24 cellular contexts compared by ENCODE assay signal in the genomic region with DNA sequence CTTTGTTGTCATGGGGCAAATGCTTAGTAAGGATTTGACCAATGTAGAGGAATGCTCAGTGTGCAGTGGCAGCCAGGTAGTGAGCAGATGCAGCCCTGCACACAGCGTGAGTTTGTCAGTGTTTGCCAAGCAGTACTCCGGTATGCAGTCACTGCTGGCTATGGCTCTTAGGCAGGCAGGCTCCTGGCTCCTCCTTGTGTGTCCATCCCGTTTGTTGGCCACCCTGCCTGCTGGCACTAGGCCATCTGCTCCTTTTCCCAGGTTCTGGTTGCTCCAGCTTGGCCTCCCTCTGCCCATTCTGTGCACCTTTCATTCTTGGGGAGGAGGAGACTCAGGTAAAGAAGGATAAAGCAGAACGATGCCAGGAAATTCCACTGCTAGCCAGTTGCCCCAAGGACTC.
DNase-seq lines count a peak whose midpoint lies in the region; ATAC-seq, FAIRE-seq and TF ChIP-seq lines count a peak whose summit lies in the region.
"Had no signal": no experiment of that assay in that cellular context is flagged by ENCODE, and none has a peak within 500 bp of the region (broad histone marks: within the 10 kb centered on the region; RNA-seq: fewer than 3 reads in every experiment).

No MANE protein-coding gene starts in this region.

- peaks cover 0 to 1% (median 0%) of the 10 kb centered on the region in 3 donors for H3K27me3 Mint-ChIP-seq in CD14-positive monocyte (ENCODE audit: low read depth in 3 of 3)
- H3K27me3 Mint-ChIP-seq: CD4-positive, alpha-beta memory T cell had no signal

- H3K4me1 ChIP-seq in prostate gland (replicated peaks): no peaks in the 10 kb centered on the region
- peaks cover 3 to 10% of the 10 kb centered on the region in 2 donors for H3K4me1 ChIP-seq in kidney (ENCODE audit: control insufficient read depth in 1 of 2, insufficient read depth in 1 of 2, low read depth in 1 of 2, low read length in 2 of 2)
- H3K4me1 ChIP-seq: A549; BE2C; BLaER1 treated with 17β-estradiol and CSF1 and Interleukin-3, amounts not matched to agents 10 nM and 100 nM; HAP-1 had no signal

- 40% methylated on average over 3 of the region's 4 CpGs for WGBS in prostate gland

- ATAC-seq in HG03521 (IDR thresholded peaks at IDR 0.05; ENCODE audit: unreplicated experiment) (no peak), GM18907 (IDR thresholded peaks at IDR 0.05; ENCODE audit: unreplicated experiment) (no peak)
- ATAC-seq: A549, GM23338 had no signal

- peak; percentile 53 for DNase-seq in LNCaP clone FGC (ENCODE audit: low read depth)
- DNase-seq in cerebellum (ENCODE audit: low spot score): peak; percentile 20
- peak; percentile 20 for DNase-seq in prostate gland (ENCODE audit: low spot score)
- no peak for DNase-seq in kidney
- DNase-seq in CD14-positive monocyte (ENCODE audit: low spot score): no peak
- DNase-seq: 8988T; ACHN; AML-193; BE2C; Calu3; CD4-positive, alpha-beta memory T cell; COR-L47; DMS53; DMS79 treated with DMSO at 0.1 percent for 48 hours; HFFc6 had no signal

- H3K36me3 Mint-ChIP-seq in CD14-positive monocyte: no peaks in the 10 kb centered on the region
- H3K36me3 Mint-ChIP-seq: CD4-positive, alpha-beta memory T cell had no signal

- H3K4me3 Mint-ChIP-seq in CD14-positive monocyte: no peak overlapping the region
- H3K4me3 Mint-ChIP-seq: CD4-positive, alpha-beta memory T cell; GM23338; HFFc6 had no signal

- no peak overlapping the region for H3K27ac ChIP-seq in prostate gland
- H3K27ac ChIP-seq in kidney (ENCODE audit: low read depth in 2 of 2, low read length in 2 of 2): no peak overlapping the region
- H3K27ac ChIP-seq: A549; BLaER1 treated with 17β-estradiol and CSF1 and Interleukin-3, amounts not matched to agents 10 nM and 100 nM had no signal

- no peaks in the 10 kb centered on the region for H3K27me3 ChIP-seq in prostate gland (replicated peaks; ENCODE audit: insufficient read depth)
- H3K27me3 ChIP-seq: BE2C; BLaER1 treated with 17β-estradiol and CSF1 and Interleukin-3, amounts not matched to agents 10 nM and 100 nM had no signal

- intact Hi-C loops in prostate gland (cut with DNase I) (no loop called here), kidney (cut with DNase I) (no loop called here), CD14-positive monocyte (cut with micrococcal nuclease) (no loop called here)

- FAIRE-seq in kidney (lab: Jason Lieb, UNC): no peak
- FAIRE-seq: A549, G401.6, GM12892, H54 had no signal

- H3K9me3 Mint-ChIP-seq in CD14-positive monocyte: no peaks in the 10 kb centered on the region
- H3K9me3 Mint-ChIP-seq: CD4-positive, alpha-beta memory T cell; GM23338; HFFc6 had no signal

- TF ChIP-seq CTCF in LNCaP clone FGC (IDR thresholded peaks at IDR 0.05; ENCODE audit: control insufficient read depth, extremely low read depth, insufficient read depth) (no peak), prostate gland (IDR thresholded peaks at IDR 0.05) (no peak), kidney (IDR thresholded peaks at IDR 0.05; ENCODE audit: borderline replicate concordance, extremely low read depth, insufficient read depth) (no peak), CD14-positive monocyte (IDR thresholded peaks at IDR 0.05) (no peak)

- H3K9me3 ChIP-seq in prostate gland: no peaks in the 10 kb centered on the region
- H3K9me3 ChIP-seq in kidney (ENCODE audit: control insufficient read depth in 1 of 2, low read length in 2 of 2): no peaks in the 10 kb centered on the region
- H3K9me3 ChIP-seq: A549; BE2C; BLaER1 treated with 17β-estradiol and CSF1 and Interleukin-3, amounts not matched to agents 10 nM and 100 nM; HAP-1 had no signal

- no peak overlapping the region for H3K27ac Mint-ChIP-seq in CD14-positive monocyte
- H3K27ac Mint-ChIP-seq: CD4-positive, alpha-beta memory T cell; GM23338; HFFc6 had no signal

- H3K4me3 ChIP-seq in LNCaP clone FGC (ENCODE audit: low read depth, low read length) (no peak overlapping the region), prostate gland (no peak overlapping the region), kidney (ENCODE audit: low read length in 2 of 2) (no peak overlapping the region)
- H3K4me3 ChIP-seq: A549; BLaER1 treated with 17β-estradiol and CSF1 and Interleukin-3, amounts not matched to agents 10 nM and 100 nM; GM23338; HAP-1 had no signal

- H3K36me3 ChIP-seq in prostate gland (no peaks in the 10 kb centered on the region), kidney (ENCODE audit: control insufficient read depth in 1 of 2, insufficient read depth in 2 of 2, low read length in 2 of 2) (no peaks in the 10 kb centered on the region)
- H3K36me3 ChIP-seq: BE2C; BLaER1 treated with 17β-estradiol and CSF1 and Interleukin-3, amounts not matched to agents 10 nM and 100 nM; HAP-1 had no signal

- no peaks in the 10 kb centered on the region for H3K4me1 Mint-ChIP-seq in CD14-positive monocyte
- H3K4me1 Mint-ChIP-seq: CD4-positive, alpha-beta memory T cell had no signal

- no peak overlapping the region for H3K9ac ChIP-seq in kidney (ENCODE audit: low read length in 2 of 2)
- H3K9ac ChIP-seq: BLaER1 treated with 17β-estradiol and CSF1 and Interleukin-3, amounts not matched to agents 10 nM and 100 nM had no signal

- TF ChIP-seq POLR2A in prostate gland (IDR thresholded peaks at IDR 0.05): no peak

Comparison
In these comparisons a context has a peak if more than half of its experiments do, and no peak if none do; other contexts are left out.
1. DNase-seq: peak in LNCaP clone FGC (single experiment), cerebellum (single experiment) and prostate gland (single experiment); none in kidney (single experiment) and CD14-positive monocyte (single experiment).